8 cellular contexts compared by ENCODE assay signal in genomic region chr2:172428841-172429173, GRCh38. TPM values are rescaled to one million over a fixed set of nuclear protein-coding genes. Genes with fewer than 3 reads are reported as not detected.
DNase-seq lines count a peak whose midpoint lies in the region; ATAC-seq and TF ChIP-seq lines count a peak whose summit lies in the region.

No MANE protein-coding gene starts in this region.

- H3K36me3 ChIP-seq in SK-N-SH (replicated peaks in 1 of 2; ENCODE audit: control insufficient read depth in 1 of 2, insufficient read depth in 2 of 2, low read length in 1 of 2) (no peaks in the 10 kb centered on the region), ascending aorta (no peaks in the 10 kb centered on the region)

- H3K9me3 Mint-ChIP-seq in stimulated activated naive B cell treated with anti-CD40 and anti-IgM and Interleukin-4, amounts not matched to agents 10 μg/mL and 1 μg/mL and 100 μg/mL, for 72 hours = no peaks in the 10 kb centered on the region

- H3K27ac ChIP-seq in SK-N-SH (ENCODE audit: low read depth in 2 of 2, low read length in 1 of 2) (no peak overlapping the region), ascending aorta (peak overlapping the region; percentile 26 to 30)

- peaks cover 34 to 67% of the 10 kb centered on the region in 2 donors for H3K27me3 Mint-ChIP-seq in stimulated activated naive B cell treated with anti-CD40 and anti-IgM and Interleukin-4, amounts not matched to agents 10 μg/mL and 1 μg/mL and 100 μg/mL, for 72 hours

- H3K4me2 ChIP-seq in SK-N-SH = peak overlapping the region; percentile 72

- H4K20me1 ChIP-seq in SK-N-SH (ENCODE audit: insufficient read depth) = peaks cover 16% of the 10 kb centered on the region

- peaks cover 70% of the 10 kb centered on the region for H3K79me2 ChIP-seq in SK-N-SH (ENCODE audit: insufficient read depth)

- H3K27me3 ChIP-seq in SK-N-SH (ENCODE audit: insufficient read depth) (no peaks in the 10 kb centered on the region), ascending aorta (no peaks in the 10 kb centered on the region)

- no peak overlapping the region for H2AFZ ChIP-seq in SK-N-SH (ENCODE audit: low read depth)

- no peak for TF ChIP-seq EP300 in SK-N-SH (IDR thresholded peaks at IDR 0.05; ENCODE audit: borderline replicate concordance in 1 of 2, low read depth in 1 of 2, low read length in 1 of 2)

- peak overlapping the region; percentile 70; the same call in 1 of the 2 replicates for H3K9ac ChIP-seq in SK-N-SH

- H3K27ac Mint-ChIP-seq in stimulated activated naive B cell treated with anti-CD40 and anti-IgM and Interleukin-4, amounts not matched to agents 10 μg/mL and 1 μg/mL and 100 μg/mL, for 72 hours = no peak overlapping the region

- TF ChIP-seq RAD21 in SK-N-SH (IDR thresholded peaks at IDR 0.05; ENCODE audit: low read length) = no peak

- no peaks in the 10 kb centered on the region for H3F3A ChIP-seq in SK-N-SH (replicated peaks; ENCODE audit: insufficient read depth)

- no peak for ATAC-seq in SK-N-SH treated with all-trans-retinoic acid at 6 μM for 48 hours
- ATAC-seq in stimulated activated naive B cell treated with anti-CD40 and anti-IgM and Interleukin-4, amounts not matched to agents 10 μg/mL and 1 μg/mL and 100 μg/mL, for 72 hours (replicated peaks) = no peak
- no peak for ATAC-seq in HG03095 (IDR thresholded peaks at IDR 0.05; ENCODE audit: unreplicated experiment)
- ATAC-seq in HG03097 (IDR thresholded peaks at IDR 0.05; ENCODE audit: low FRiP score, unreplicated experiment) = no peak

- H3K36me3 Mint-ChIP-seq in stimulated activated naive B cell treated with anti-CD40 and anti-IgM and Interleukin-4, amounts not matched to agents 10 μg/mL and 1 μg/mL and 100 μg/mL, for 72 hours = no peaks in the 10 kb centered on the region

- CTCF ChIA-PET in SK-N-SH (lab: Yijun Ruan, JAX) = interaction anchor here (2.3 to 4.1 kb wide), 2 partner anchors 34 to 37 kb away, joined by 11 to 30 read pairs; no protein-coding TSS in a partner anchor

- 63% methylated on average over 9 of the region's 9 CpGs for WGBS in SK-N-SH (ENCODE audit: low lambda C conversion rate)

- intact Hi-C loops in ascending aorta (cut with DNase I) = loop anchor here (5.0 kb wide), 1 partner anchor 77 kb away; no protein-coding TSS in a partner anchor

- H3K4me3 ChIP-seq in SK-N-SH (ENCODE audit: low read depth in 2 of 2, low read length in 1 of 2) (peak overlapping the region; percentile 85 to 88; a peak in 3 of 4 replicates), ascending aorta (peak overlapping the region; percentile 68 to 85)

- H3K9me3 ChIP-seq in SK-N-SH (no peaks in the 10 kb centered on the region), ascending aorta (no peaks in the 10 kb centered on the region)

- TF ChIP-seq CTCF in SK-N-SH (IDR thresholded peaks at IDR 0.05) = no peak
- no peak for TF ChIP-seq CTCF in ascending aorta (IDR thresholded peaks at IDR 0.05)

- peak overlapping the region; percentile 77 to 80 for H3K4me3 Mint-ChIP-seq in stimulated activated naive B cell treated with anti-CD40 and anti-IgM and Interleukin-4, amounts not matched to agents 10 μg/mL and 1 μg/mL and 100 μg/mL, for 72 hours

- peaks cover 15 to 17% of the 10 kb centered on the region in 2 donors for H3K4me1 Mint-ChIP-seq in stimulated activated naive B cell treated with anti-CD40 and anti-IgM and Interleukin-4, amounts not matched to agents 10 μg/mL and 1 μg/mL and 100 μg/mL, for 72 hours

- POLR2A ChIA-PET in SK-N-SH (lab: Yijun Ruan, JAX) = no interaction called here

- DNase-seq in SK-N-SH (no peak), ascending aorta (ENCODE audit: low spot score in 2 of 2) (no peak), left kidney (ENCODE audit: low read depth, low spot score) (peak; percentile 73), islet precursor cell (no peak)
- DNase-seq in stimulated activated naive B cell treated with anti-CD40 and anti-IgM and Interleukin-4, amounts not matched to agents 10 μg/mL and 1 μg/mL and 100 μg/mL, for 72 hours = no peak

- H3K4me1 ChIP-seq in SK-N-SH (ENCODE audit: control insufficient read depth in 1 of 2, insufficient read depth in 2 of 2, low read depth in 1 of 2, low read length in 1 of 2) = peaks cover 7 to 18% of the 10 kb centered on the region in 2 experiments; a peak in 3 of 4 replicates
- H3K4me1 ChIP-seq in ascending aorta = peaks cover 5 to 7% of the 10 kb centered on the region in 2 donors

- H3K9me2 ChIP-seq in SK-N-SH = no peaks in the 10 kb centered on the region

TF ChIP-seq in SK-N-SH, 30 proteins besides CTCF, POLR2A, EP300 and RAD21 (continues in another document):
- TF ChIP-seq YY1 (IDR thresholded peaks at IDR 0.05; ENCODE audit: low read depth) = no peak
- TF ChIP-seq ZBTB33 (IDR thresholded peaks at IDR 0.05; ENCODE audit: borderline replicate concordance, low read depth) = no peak
- no peak for TF ChIP-seq MXI1 (IDR thresholded peaks at IDR 0.05; ENCODE audit: low read depth, low read length)

TF ChIP-seq in SK-N-SH treated with all-trans-retinoic acid at 6 μM for 48 hours, 23 proteins besides CTCF, POLR2A, EP300 and RAD21:
- TF ChIP-seq ESRRG (CRISPR knock-in tag; IDR thresholded peaks at IDR 0.05) = no peak
- TF ChIP-seq CSDC2 (CRISPR knock-in tag; IDR thresholded peaks at IDR 0.05) = no peak
- no peak for TF ChIP-seq TOX (CRISPR knock-in tag; IDR thresholded peaks at IDR 0.05; ENCODE audit: borderline replicate concordance)
- no peak for TF ChIP-seq BACH2 (CRISPR knock-in tag; IDR thresholded peaks at IDR 0.05; ENCODE audit: borderline replicate concordance)
- TF ChIP-seq PATZ1 (CRISPR knock-in tag; IDR thresholded peaks at IDR 0.05; ENCODE audit: borderline replicate concordance) = no peak
- no peak for TF ChIP-seq RARB (CRISPR knock-in tag; IDR thresholded peaks at IDR 0.05)
- TF ChIP-seq ZNF70 (CRISPR knock-in tag; IDR thresholded peaks at IDR 0.05) = no peak
- TF ChIP-seq ZC3H10 (CRISPR knock-in tag; IDR thresholded peaks at IDR 0.05) = no peak
- TF ChIP-seq ZNF8 (CRISPR knock-in tag; IDR thresholded peaks at IDR 0.05) = no peak
- TF ChIP-seq ISL1 (CRISPR knock-in tag; IDR thresholded peaks at IDR 0.05) = no peak
- no peak for TF ChIP-seq PPARA (CRISPR knock-in tag; IDR thresholded peaks at IDR 0.05; ENCODE audit: borderline replicate concordance)

RNA-seq across cellular contexts. Expression of gene ITGA6, which starts 1.4 kb away (rescaled TPM):
- 25.9 and 26.0 TPM in 2 replicates for polyA plus RNA-seq in SK-N-SH (2012; rRNA removed)
- 32.9 and 33.9 TPM in 2 replicates for polyA plus RNA-seq in SK-N-SH (2012; cell fraction: cytosol; rRNA removed)
- 21.2 and 45.3 TPM in 2 replicates for polyA plus RNA-seq in SK-N-SH (2012; cell fraction: nucleus; rRNA removed)
- 40.7 TPM for total RNA-seq in ascending aorta

Comparison
In these comparisons a context has a peak if more than half of its experiments do, and no peak if none do; other contexts are left out.
1. H3K27ac ChIP-seq: peak in ascending aorta (2 of 2); none in SK-N-SH (0 of 2).